Comparison of ENCODE assay signal across 28 cellular contexts in genomic region chr20:37580069-37580468, GRCh38. TPM values are rescaled to one million over a fixed set of nuclear protein-coding genes. Genes with fewer than 3 reads are reported as not detected.
"Had no signal": no experiment of that assay in that cellular context is flagged by ENCODE, and none has a peak within 500 bp of the region (broad histone marks: within the 10 kb centered on the region; RNA-seq: fewer than 3 reads in every experiment).

No MANE protein-coding gene starts in this region.

- H3K36me3 ChIP-seq: esophagus squamous epithelium, gastrocnemius medialis, heart right ventricle, left lung, lower lobe of right lung had no signal

- H3K27ac Mint-ChIP-seq: mesothelial cell of epicardium had no signal

- H3K4me3 Mint-ChIP-seq: mesothelial cell of epicardium had no signal

- DNase-seq: dermis blood vessel endothelial cell; dorsolateral prefrontal cortex; effector CD4-positive, alpha-beta T cell; effector memory CD4-positive, alpha-beta T cell; erythroblast; esophagus squamous epithelium; foreskin fibroblast; foreskin melanocyte; gastrocnemius medialis; glutamatergic neuron; head of caudate nucleus; heart right ventricle; hippocampal formation; left cardiac atrium; left lung; left ventricle myocardium superior; lower lobe of right lung; mesenchymal stem cell; mucosa of descending colon had no signal

- H3K9me3 Mint-ChIP-seq: mesothelial cell of epicardium had no signal

- H3K27ac ChIP-seq: coronary artery, dorsolateral prefrontal cortex, epithelial cell of prostate, esophagus squamous epithelium, gastrocnemius medialis, heart right ventricle, left lung, lower lobe of right lung had no signal

- FAIRE-seq: colon, endometrium, islet of Langerhans, keratinocyte had no signal

- H3K4me1 Mint-ChIP-seq: mesothelial cell of epicardium had no signal

- ATAC-seq: esophagus mucosa, gastrocnemius medialis, heart right ventricle, left cardiac atrium, left lung, left ventricle myocardium superior, lower lobe of right lung, mucosa of descending colon had no signal

- H3K4me3 ChIP-seq: coronary artery, dorsolateral prefrontal cortex, esophagus squamous epithelium, gastrocnemius medialis, heart right ventricle, left lung, lower lobe of right lung, mucosa of descending colon had no signal

- H3K36me3 Mint-ChIP-seq: mesothelial cell of epicardium had no signal

- H3K9me3 ChIP-seq: esophagus squamous epithelium, gastrocnemius medialis, heart right ventricle, left lung, lower lobe of right lung, mucosa of descending colon had no signal

- H3K4me1 ChIP-seq: esophagus squamous epithelium, gastrocnemius medialis, heart right ventricle, left lung, lower lobe of right lung had no signal

RNA-seq across cellular contexts. Expression of gene NNAT, which starts 59.0 kb away (rescaled TPM):
- total RNA-seq: lung microvascular endothelial cell had no signal
